Comparison of ENCODE assay signal across 16 cellular contexts in the genomic region with DNA sequence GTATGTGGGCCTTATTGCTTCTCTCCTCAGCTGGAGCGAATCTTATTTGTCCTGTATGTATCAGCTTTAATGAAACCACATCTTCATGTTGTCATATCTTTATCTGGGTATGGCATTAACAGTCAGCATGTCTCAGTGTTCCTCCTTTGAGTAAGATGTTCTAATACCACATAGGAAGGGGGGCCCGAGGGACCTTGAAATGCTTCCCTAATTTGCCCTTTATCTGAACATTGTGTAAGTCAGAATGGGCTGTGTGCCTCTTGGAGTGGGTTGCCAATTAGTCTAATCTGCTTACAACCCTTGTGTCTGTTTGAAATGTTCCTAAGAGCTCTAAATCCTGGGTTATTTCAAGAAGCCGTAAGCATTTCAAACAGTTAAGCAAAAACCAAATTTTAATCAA.
"Had no signal": no experiment of that assay in that cellular context is flagged by ENCODE, and none has a peak within 500 bp of the region (broad histone marks: within the 10 kb centered on the region; RNA-seq: fewer than 3 reads in every experiment).

No MANE protein-coding gene starts in this region.

- ATAC-seq: activated CD4-positive, alpha-beta T cell treated with anti-CD3 and anti-CD28 coated beads for 36 hours; esophagus mucosa; left lung; pancreas; stimulated activated naive CD8-positive, alpha-beta T cell treated with anti-CD3 and anti-CD28 coated beads, Interleukin-15, amount 100 ng/mL, for 72 hours had no signal

- H3K9me3 ChIP-seq: ascending aorta, left lung, pancreas, thoracic aorta had no signal

- H3K36me3 ChIP-seq: ascending aorta, left lung, pancreas, thoracic aorta had no signal

- DNase-seq: activated CD4-positive, alpha-beta memory T cell treated with anti-CD3 and anti-CD28 coated beads, Interleukin-2, amount 10 ng/mL, durations not matched to agents 7 days and 5 days; activated CD4-positive, alpha-beta T cell treated with anti-CD3 and anti-CD28 coated beads for 36 hours; activated gamma-delta T cell; activated T-cell treated with anti-CD3 and anti-CD28 coated beads, Interleukin-2, amount 50 U/mL, for 48 hours; foreskin fibroblast; islet precursor cell; left lung; mesenchymal stem cell; pancreas; stimulated activated CD4-positive, alpha-beta T cell treated with anti-CD3 and anti-CD28 coated beads, Interleukin-15, amount 100 ng/mL, for 24 hours; stimulated activated CD4-positive, alpha-beta T cell treated with anti-CD3 and anti-CD28 coated beads, Interleukin-4, amount 100 ng/mL, for 24 hours; stimulated activated naive CD8-positive, alpha-beta T cell treated with anti-CD3 and anti-CD28 coated beads, Interleukin-15, amount 100 ng/mL, for 72 hours had no signal

- H3K27me3 ChIP-seq: ascending aorta, left lung, pancreas had no signal

- H3K27ac ChIP-seq: ascending aorta, left lung, pancreas, thoracic aorta, VCaP had no signal

- H3K4me1 ChIP-seq: left lung, pancreas had no signal

- H3K4me3 ChIP-seq: ascending aorta, left lung, pancreas, thoracic aorta had no signal
